ENCODE assay signal across 1 cellular context in genomic region chr1:206068314-206068713, GRCh38.
TF ChIP-seq lines count a peak whose summit lies in the region.

No MANE protein-coding gene starts in this region.

TF ChIP-seq in HepG2, 621 proteins besides CTCF, POLR2A, EP300 and RAD21:
- TF ChIP-seq HNRNPK (IDR thresholded peaks at IDR 0.05; ENCODE audit: low read depth, low read length, poor library complexity, severe bottlenecking): peak; percentile 31
- TF ChIP-seq TBX2 (CRISPR knock-in tag; IDR thresholded peaks at IDR 0.05; ENCODE audit: borderline replicate concordance): no peak
- no peak for TF ChIP-seq ADNP (CRISPR knock-in tag; IDR thresholded peaks at IDR 0.05)
- TF ChIP-seq AKNA (CRISPR knock-in tag; IDR thresholded peaks at IDR 0.05; ENCODE audit: borderline replicate concordance): no peak
- TF ChIP-seq MTA3 (CRISPR knock-in tag; IDR thresholded peaks at IDR 0.05): no peak
- TF ChIP-seq ZFX (CRISPR knock-in tag; IDR thresholded peaks at IDR 0.05; ENCODE audit: low read depth): no peak
- no peak for TF ChIP-seq ZBTB7B (CRISPR knock-in tag; IDR thresholded peaks at IDR 0.05)
